25 cellular contexts compared by ENCODE assay signal in the genomic region with DNA sequence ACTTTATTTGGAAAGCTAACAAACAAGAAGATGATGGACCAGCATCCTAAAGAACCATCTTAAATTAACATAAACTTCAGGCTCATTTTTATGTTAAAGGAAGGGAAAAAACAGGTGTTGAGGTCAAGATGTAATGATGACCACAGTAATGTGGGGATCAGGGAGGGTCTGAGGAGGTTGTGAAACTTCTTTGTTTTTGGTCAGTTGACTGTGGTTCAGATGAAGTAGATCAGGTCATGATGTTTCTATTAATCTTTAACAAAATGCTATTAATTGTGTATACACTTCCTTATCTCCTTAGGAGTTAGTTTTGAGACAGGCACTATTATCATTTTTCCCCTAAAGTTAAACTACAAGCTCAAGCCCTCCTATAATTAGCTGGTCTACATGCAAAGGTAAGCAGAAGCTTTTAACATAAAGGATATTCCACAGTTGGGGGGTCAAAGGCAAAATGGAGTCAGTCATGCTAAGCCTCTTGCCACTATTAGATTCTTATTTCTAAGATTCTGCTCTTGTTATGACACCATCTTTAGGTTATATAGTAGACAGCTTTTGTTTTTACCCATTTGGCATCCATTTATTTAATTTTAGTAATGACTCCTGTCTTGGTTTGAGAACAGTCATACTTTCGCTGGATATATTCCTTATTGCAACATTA.
DNase-seq lines count a peak whose midpoint lies in the region; ATAC-seq and TF ChIP-seq lines count a peak whose summit lies in the region.
"Had no signal": no experiment of that assay in that cellular context is flagged by ENCODE, and none has a peak within 500 bp of the region (broad histone marks: within the 10 kb centered on the region; RNA-seq: fewer than 3 reads in every experiment).

No MANE protein-coding gene starts in this region.

- no peak for TF ChIP-seq CTCF in Caco-2 (IDR thresholded peaks at IDR 0.05; ENCODE audit: insufficient read depth in 1 of 2, low read depth in 1 of 2, low read length in 1 of 2, severe bottlenecking in 1 of 2, unreplicated experiment in 1 of 2)

- H3K4me3 Mint-ChIP-seq in Caco-2 (ENCODE audit: unreplicated experiment), result no peak overlapping the region
- H3K4me3 Mint-ChIP-seq: CD8-positive, alpha-beta T cell; dendritic cell treated with granulocyte-macrophage colony-stimulating factor and Interleukin-4, amounts not matched to agents 40 ng/mL and 50 ng/mL, for 4 days; memory B cell; stimulated activated effector memory CD8-positive, alpha-beta T cell treated with anti-CD3 and anti-CD28 coated beads, Interleukin-12 subunit alpha, Interleukin-12 subunit beta, amount 100 ng/mL, for 72 hours had no signal

- intact Hi-C loops in Caco-2 (cut with micrococcal nuclease; ENCODE audit: unreplicated experiment), result no loop called here

- no peaks in the 10 kb centered on the region for H3K9me3 ChIP-seq in Caco-2
- H3K9me3 ChIP-seq: breast epithelium, right lobe of liver, thoracic aorta had no signal

- DNase-seq in glomerular visceral epithelial cell (ENCODE audit: extremely low spot score), result peak; percentile 26
- DNase-seq in activated effector memory CD4-positive, alpha-beta T cell treated with anti-CD3 and anti-CD28 coated beads, Interleukin-2, amount 50 U/mL, for 16 hours, result no peak
- no peak for DNase-seq in activated CD8-positive, alpha-beta memory T cell treated with anti-CD3 and anti-CD28 coated beads for 24 hours
- no peak for DNase-seq in Caco-2
- DNase-seq in MV-4-11 (lab: John Stamatoyannopoulos, UW), result no peak
- DNase-seq: activated CD4-positive, alpha-beta T cell treated with anti-CD3 and anti-CD28 coated beads for 48 hours; activated CD8-positive, alpha-beta memory T cell treated with anti-CD3 and anti-CD28 coated beads, Interleukin-2, amount 50 U/mL, for 48 hours; activated effector memory CD4-positive, alpha-beta T cell treated with Interleukin-2 at 50 U/mL for 16 hours; CD8-positive, alpha-beta T cell; DND-41; GM23248; kidney; NCI-H1417 treated with DMSO at 0.1 percent for 48 hours; NCI-H2171; NCI-H69; right lobe of liver; SW 1271 had no signal

- no peaks in the 10 kb centered on the region for H3K27me3 ChIP-seq in Caco-2 (replicated peaks; ENCODE audit: control insufficient read depth, insufficient read depth, low read length)
- H3K27me3 ChIP-seq: breast epithelium, right lobe of liver had no signal

- H3K27ac Mint-ChIP-seq in Caco-2 (ENCODE audit: unreplicated experiment), result no peak overlapping the region
- H3K27ac Mint-ChIP-seq: CD8-positive, alpha-beta T cell; dendritic cell treated with granulocyte-macrophage colony-stimulating factor and Interleukin-4, amounts not matched to agents 40 ng/mL and 50 ng/mL, for 4 days; memory B cell; stimulated activated effector memory CD8-positive, alpha-beta T cell treated with anti-CD3 and anti-CD28 coated beads, Interleukin-12 subunit alpha, Interleukin-12 subunit beta, amount 100 ng/mL, for 72 hours had no signal

- ATAC-seq in GM18909 (IDR thresholded peaks at IDR 0.05; ENCODE audit: poor library complexity, unreplicated experiment) (peak; percentile 60), GM21737 (IDR thresholded peaks at IDR 0.05; ENCODE audit: unreplicated experiment) (peak; percentile 80), HG03135 (IDR thresholded peaks at IDR 0.05; ENCODE audit: unreplicated experiment) (peak; percentile 83)
- ATAC-seq: CD8-positive, alpha-beta T cell; right lobe of liver; stimulated activated effector memory CD8-positive, alpha-beta T cell treated with anti-CD3 and anti-CD28 coated beads, Interleukin-12 subunit alpha, Interleukin-12 subunit beta, amount 100 ng/mL, for 72 hours had no signal

- no peaks in the 10 kb centered on the region for H3K36me3 ChIP-seq in Caco-2 (ENCODE audit: control insufficient read depth, insufficient read depth, low read length)
- H3K36me3 ChIP-seq: breast epithelium, right lobe of liver, thoracic aorta had no signal

- H3K4me1 Mint-ChIP-seq in Caco-2 (ENCODE audit: low read depth, unreplicated experiment), result no peaks in the 10 kb centered on the region
- H3K4me1 Mint-ChIP-seq: memory B cell; stimulated activated effector memory CD8-positive, alpha-beta T cell treated with anti-CD3 and anti-CD28 coated beads, Interleukin-12 subunit alpha, Interleukin-12 subunit beta, amount 100 ng/mL, for 72 hours had no signal

- no peaks in the 10 kb centered on the region for H3K4me1 ChIP-seq in Caco-2
- H3K4me1 ChIP-seq: breast epithelium, right lobe of liver had no signal

- no peak overlapping the region for H3K4me3 ChIP-seq in Caco-2 (ENCODE audit: low read depth, low read length)
- H3K4me3 ChIP-seq: breast epithelium, GM23248, right lobe of liver, thoracic aorta had no signal

- H3K36me3 Mint-ChIP-seq in Caco-2 (ENCODE audit: insufficient read depth, unreplicated experiment), result no peaks in the 10 kb centered on the region
- H3K36me3 Mint-ChIP-seq: CD8-positive, alpha-beta T cell; memory B cell; stimulated activated effector memory CD8-positive, alpha-beta T cell treated with anti-CD3 and anti-CD28 coated beads, Interleukin-12 subunit alpha, Interleukin-12 subunit beta, amount 100 ng/mL, for 72 hours had no signal

- no TSS peak for BruUV-seq in Caco-2 (replicated peaks; lab: Mats Ljungman, UMichigan)

- no peaks in the 10 kb centered on the region for H3K9me3 Mint-ChIP-seq in Caco-2 (ENCODE audit: unreplicated experiment)
- H3K9me3 Mint-ChIP-seq: memory B cell had no signal

- POLR2A ChIA-PET in Caco-2 (lab: Charles Lee), result no interaction called here

- H3K27me3 Mint-ChIP-seq in Caco-2 (ENCODE audit: insufficient read depth, unreplicated experiment), result peaks cover 4% of the 10 kb centered on the region
- H3K27me3 Mint-ChIP-seq: dendritic cell treated with granulocyte-macrophage colony-stimulating factor and Interleukin-4, amounts not matched to agents 40 ng/mL and 50 ng/mL, for 4 days; memory B cell had no signal

- CTCF ChIA-PET in Caco-2 (lab: Charles Lee), result no interaction called here
